ENCODE assay signal across 20 cellular contexts in genomic region chr15:35680951-35681350, GRCh38.
A peak's percentile ranks its signal among the peaks of the same experiment; 100 is the strongest.
DNase-seq lines count a peak whose midpoint lies in the region; ATAC-seq and TF ChIP-seq lines count a peak whose summit lies in the region.
"Had no signal": no experiment of that assay in that cellular context is flagged by ENCODE, and none has a peak within 500 bp of the region (broad histone marks: within the 10 kb centered on the region; RNA-seq: fewer than 3 reads in every experiment).

No MANE protein-coding gene starts in this region.

- TF ChIP-seq POLR2A in gastroesophageal sphincter (IDR thresholded peaks at IDR 0.05), result no peak
- TF ChIP-seq POLR2A in uterus (IDR thresholded peaks at IDR 0.05), result no peak

- H3K4me1 ChIP-seq in gastroesophageal sphincter (peaks cover 0 to 55% (median 12%) of the 10 kb centered on the region in 3 donors), uterus (peaks cover 0 to 4% of the 10 kb centered on the region in 2 donors)
- H3K4me1 ChIP-seq: Peyer's patch had no signal

- H3K27ac ChIP-seq in gastroesophageal sphincter (peak overlapping the region in 3 of 4 donors; percentile 28 to 47 (median 36)), uterus (peak overlapping the region; percentile 24 to 37)
- H3K27ac ChIP-seq: 22Rv1, Peyer's patch had no signal

- 0 to 36% methylated on average over 1 of the region's 1 CpG for WGBS in gastroesophageal sphincter (ENCODE audit: low coverage in 1 of 2), 2 donors

- H3K4me3 ChIP-seq in choroid plexus epithelial cell (ENCODE audit: low read depth, low read length) (no peak overlapping the region), gastroesophageal sphincter (no peak overlapping the region), uterus (no peak overlapping the region)
- H3K4me3 ChIP-seq: GM23338, Peyer's patch had no signal

- no peak for TF ChIP-seq CTCF in choroid plexus epithelial cell (conservative IDR thresholded peaks at IDR 0.05; ENCODE audit: low read depth, low read length)
- TF ChIP-seq CTCF in gastroesophageal sphincter (IDR thresholded peaks at IDR 0.05), result no peak
- no peak for TF ChIP-seq CTCF in uterus (IDR thresholded peaks at IDR 0.05)

- ATAC-seq in gastroesophageal sphincter (no peak), GM19452 (IDR thresholded peaks at IDR 0.05; ENCODE audit: unreplicated experiment) (no peak), HG03097 (IDR thresholded peaks at IDR 0.05; ENCODE audit: low FRiP score, unreplicated experiment) (no peak)
- ATAC-seq: CD8-positive, alpha-beta T cell; GM23338; HCT116 had no signal

- intact Hi-C loops in uterus (cut with DNase I; ENCODE audit: low total_unique reads), result no loop called here

- H3K27me3 ChIP-seq in gastroesophageal sphincter (no peaks in the 10 kb centered on the region), uterus (no peaks in the 10 kb centered on the region)
- H3K27me3 ChIP-seq: Peyer's patch had no signal

- no peak for TF ChIP-seq EP300 in gastroesophageal sphincter (IDR thresholded peaks at IDR 0.05)

- no peaks in the 10 kb centered on the region for H3K9me3 ChIP-seq in gastroesophageal sphincter
- no peaks in the 10 kb centered on the region for H3K9me3 ChIP-seq in uterus
- H3K9me3 ChIP-seq: Peyer's patch had no signal

- H3K36me3 ChIP-seq in gastroesophageal sphincter, result no peaks in the 10 kb centered on the region
- no peaks in the 10 kb centered on the region for H3K36me3 ChIP-seq in uterus
- H3K36me3 ChIP-seq: Peyer's patch had no signal

- peak; percentile 6 for DNase-seq in NCI-H2227 treated with DMSO at 0.1 percent for 48 hours (lab: John Stamatoyannopoulos, UW)
- DNase-seq in NCI-H2227 (lab: John Stamatoyannopoulos, UW; ENCODE audit: unreplicated experiment), result no peak
- DNase-seq in choroid plexus epithelial cell (ENCODE audit: low read depth), result peak; percentile 61
- DNase-seq in uterus, result no peak
- DNase-seq in DMS79 (lab: John Stamatoyannopoulos, UW), result no peak
- DNase-seq: AML-193; C1 segment of cervical spinal cord; CD8-positive, alpha-beta T cell; NCI-H1105; NCI-H146; NCI-H2029; NCI-H524 treated with DMSO at 0.1 percent for 48 hours; NCI-H82; Peyer's patch had no signal

Comparison
In these comparisons a context has a peak if more than half of its experiments do, and no peak if none do; other contexts are left out.
1. DNase-seq: peak in NCI-H2227 treated with DMSO at 0.1 percent for 48 hours (single experiment) and choroid plexus epithelial cell (single experiment); none in NCI-H2227 (single experiment), uterus (0 of 2) and DMS79 (single experiment).